In the genomic region with DNA sequence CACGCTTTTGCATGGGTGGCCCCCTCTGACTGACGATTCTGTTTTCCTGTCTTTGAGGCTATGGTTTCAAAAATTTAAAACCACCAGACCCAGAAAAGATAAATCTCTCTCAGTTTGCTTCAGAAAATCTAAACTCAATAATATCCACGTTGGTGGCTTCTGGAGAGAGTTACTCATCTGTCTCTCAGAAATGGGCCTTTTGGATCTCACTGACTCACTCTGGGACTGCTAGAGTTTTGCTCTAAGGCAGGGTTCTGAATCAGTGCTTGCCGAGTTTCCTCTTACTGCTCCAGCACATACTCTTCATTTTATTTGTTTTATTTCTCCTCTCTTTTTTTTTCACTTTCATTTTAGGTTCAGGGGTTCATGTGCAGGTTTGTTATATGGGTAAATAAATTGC, we compare ENCODE assay signal across 1 cellular context.
TF ChIP-seq lines count a peak whose summit lies in the region.

No MANE protein-coding gene starts in this region.

TF ChIP-seq in WTC11, 78 proteins besides CTCF, POLR2A, EP300 and RAD21 (continued from another document):
- TF ChIP-seq ETV6 (CRISPR knock-in tag; IDR thresholded peaks at IDR 0.05) (no peak), KAT7 (CRISPR knock-in tag; IDR thresholded peaks at IDR 0.05; ENCODE audit: borderline replicate concordance) (no peak)
